Comparison of ENCODE assay signal across 1 cellular context in genomic region chr14:90986510-90986909, GRCh38.
TF ChIP-seq lines count a peak whose summit lies in the region.

No MANE protein-coding gene starts in this region.

TF ChIP-seq in GM12878, 131 proteins besides CTCF, POLR2A, EP300 and RAD21 (continued from another document):
- TF ChIP-seq HSF1 (IDR thresholded peaks at IDR 0.05; ENCODE audit: low read depth, low read length), result no peak
- TF ChIP-seq NFYA (IDR thresholded peaks at IDR 0.05; ENCODE audit: borderline replicate concordance, low read depth, low read length), result no peak
